In the genomic region with DNA sequence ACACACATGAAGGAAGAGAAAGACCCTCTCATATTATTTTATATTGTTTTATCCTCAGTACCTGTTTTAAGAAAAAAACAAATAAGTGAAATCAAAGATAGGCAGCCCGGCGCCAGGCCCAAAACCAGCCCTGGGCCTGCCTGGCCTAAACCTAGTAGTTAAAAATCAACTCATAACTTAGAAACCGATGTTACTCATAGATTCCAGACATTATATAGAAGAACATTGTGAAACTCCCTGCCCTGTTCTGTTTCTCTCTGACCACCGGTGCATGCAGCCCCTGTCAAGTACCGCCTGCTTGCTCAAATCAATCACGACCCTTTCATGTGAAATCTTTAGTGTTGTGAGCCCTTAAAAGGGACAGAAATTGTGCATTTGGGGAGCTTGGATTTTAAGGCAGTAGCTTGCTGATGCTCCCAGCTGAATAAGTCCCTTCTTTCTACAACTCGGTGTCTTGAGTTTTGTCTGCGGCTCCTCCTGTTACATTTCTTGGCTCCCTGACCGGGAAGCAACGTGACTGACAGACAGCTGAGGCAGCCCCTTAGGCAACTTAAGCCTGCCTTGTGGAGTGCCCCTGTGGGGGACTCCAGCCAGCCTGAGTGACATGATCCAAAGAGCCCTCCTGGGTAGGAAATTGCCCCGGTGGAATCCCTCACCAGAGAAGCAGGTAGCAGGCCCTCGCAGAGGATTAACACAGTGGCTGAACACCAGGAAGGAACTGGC, we compare ENCODE assay signal across 1 cellular context.
TF ChIP-seq lines count a peak whose summit lies in the region.

No MANE protein-coding gene starts in this region.

TF ChIP-seq in GM12878, 131 proteins besides CTCF, POLR2A, EP300 and RAD21:
- TF ChIP-seq, protein P1, sequence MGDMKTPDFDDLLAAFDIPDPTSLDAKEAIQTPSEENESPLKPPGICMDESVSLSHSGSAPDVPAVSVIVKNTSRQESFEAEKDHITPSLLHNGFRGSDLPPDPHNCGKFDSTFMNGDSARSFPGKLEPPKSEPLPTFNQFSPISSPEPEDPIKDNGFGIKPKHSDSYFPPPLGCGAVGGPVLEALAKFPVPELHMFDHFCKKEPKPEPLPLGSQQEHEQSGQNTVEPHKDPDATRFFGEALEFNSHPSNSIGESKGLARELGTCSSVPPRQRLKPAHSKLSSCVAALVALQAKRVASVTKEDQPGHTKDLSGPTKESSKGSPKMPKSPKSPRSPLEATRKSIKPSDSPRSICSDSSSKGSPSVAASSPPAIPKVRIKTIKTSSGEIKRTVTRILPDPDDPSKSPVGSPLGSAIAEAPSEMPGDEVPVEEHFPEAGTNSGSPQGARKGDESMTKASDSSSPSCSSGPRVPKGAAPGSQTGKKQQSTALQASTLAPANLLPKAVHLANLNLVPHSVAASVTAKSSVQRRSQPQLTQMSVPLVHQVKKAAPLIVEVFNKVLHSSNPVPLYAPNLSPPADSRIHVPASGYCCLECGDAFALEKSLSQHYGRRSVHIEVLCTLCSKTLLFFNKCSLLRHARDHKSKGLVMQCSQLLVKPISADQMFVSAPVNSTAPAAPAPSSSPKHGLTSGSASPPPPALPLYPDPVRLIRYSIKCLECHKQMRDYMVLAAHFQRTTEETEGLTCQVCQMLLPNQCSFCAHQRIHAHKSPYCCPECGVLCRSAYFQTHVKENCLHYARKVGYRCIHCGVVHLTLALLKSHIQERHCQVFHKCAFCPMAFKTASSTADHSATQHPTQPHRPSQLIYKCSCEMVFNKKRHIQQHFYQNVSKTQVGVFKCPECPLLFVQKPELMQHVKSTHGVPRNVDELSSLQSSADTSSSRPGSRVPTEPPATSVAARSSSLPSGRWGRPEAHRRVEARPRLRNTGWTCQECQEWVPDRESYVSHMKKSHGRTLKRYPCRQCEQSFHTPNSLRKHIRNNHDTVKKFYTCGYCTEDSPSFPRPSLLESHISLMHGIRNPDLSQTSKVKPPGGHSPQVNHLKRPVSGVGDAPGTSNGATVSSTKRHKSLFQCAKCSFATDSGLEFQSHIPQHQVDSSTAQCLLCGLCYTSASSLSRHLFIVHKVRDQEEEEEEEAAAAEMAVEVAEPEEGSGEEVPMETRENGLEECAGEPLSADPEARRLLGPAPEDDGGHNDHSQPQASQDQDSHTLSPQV (IDR thresholded peaks at IDR 0.05), result 0 out of 2 replicates have a peak, but pooled peaks have one; percentile 17
- TF ChIP-seq, protein P2, sequence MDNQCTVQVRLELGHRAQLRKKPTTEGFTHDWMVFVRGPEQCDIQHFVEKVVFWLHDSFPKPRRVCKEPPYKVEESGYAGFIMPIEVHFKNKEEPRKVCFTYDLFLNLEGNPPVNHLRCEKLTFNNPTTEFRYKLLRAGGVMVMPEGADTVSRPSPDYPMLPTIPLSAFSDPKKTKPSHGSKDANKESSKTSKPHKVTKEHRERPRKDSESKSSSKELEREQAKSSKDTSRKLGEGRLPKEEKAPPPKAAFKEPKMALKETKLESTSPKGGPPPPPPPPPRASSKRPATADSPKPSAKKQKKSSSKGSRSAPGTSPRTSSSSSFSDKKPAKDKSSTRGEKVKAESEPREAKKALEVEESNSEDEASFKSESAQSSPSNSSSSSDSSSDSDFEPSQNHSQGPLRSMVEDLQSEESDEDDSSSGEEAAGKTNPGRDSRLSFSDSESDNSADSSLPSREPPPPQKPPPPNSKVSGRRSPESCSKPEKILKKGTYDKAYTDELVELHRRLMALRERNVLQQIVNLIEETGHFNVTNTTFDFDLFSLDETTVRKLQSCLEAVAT (IDR thresholded peaks at IDR 0.05), result peak; percentile 74
- 0 out of 4 replicates have a peak, but pooled peaks have one; percentile 7 to 23 for TF ChIP-seq IKZF2 (IDR thresholded peaks at IDR 0.05)
- TF ChIP-seq, protein P3, sequence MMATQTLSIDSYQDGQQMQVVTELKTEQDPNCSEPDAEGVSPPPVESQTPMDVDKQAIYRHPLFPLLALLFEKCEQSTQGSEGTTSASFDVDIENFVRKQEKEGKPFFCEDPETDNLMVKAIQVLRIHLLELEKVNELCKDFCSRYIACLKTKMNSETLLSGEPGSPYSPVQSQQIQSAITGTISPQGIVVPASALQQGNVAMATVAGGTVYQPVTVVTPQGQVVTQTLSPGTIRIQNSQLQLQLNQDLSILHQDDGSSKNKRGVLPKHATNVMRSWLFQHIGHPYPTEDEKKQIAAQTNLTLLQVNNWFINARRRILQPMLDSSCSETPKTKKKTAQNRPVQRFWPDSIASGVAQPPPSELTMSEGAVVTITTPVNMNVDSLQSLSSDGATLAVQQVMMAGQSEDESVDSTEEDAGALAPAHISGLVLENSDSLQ (IDR thresholded peaks at IDR 0.05), result peak; percentile 81
- TF ChIP-seq GATAD2B (conservative IDR thresholded peaks at IDR 0.05; ENCODE audit: low read depth), result 0 out of 2 replicates have a peak, but pooled peaks have one; percentile 50
